In genomic region chr3:58355174-58355573, GRCh38 we compare ENCODE assay signal across 9 cellular contexts. TPM values are rescaled to one million over a fixed set of nuclear protein-coding genes. Genes with fewer than 3 reads are reported as not detected.
DNase-seq lines count a peak whose midpoint lies in the region; ATAC-seq, FAIRE-seq and TF ChIP-seq lines count a peak whose summit lies in the region.
"Had no signal": no experiment of that assay in that cellular context is flagged by ENCODE, and none has a peak within 500 bp of the region (broad histone marks: within the 10 kb centered on the region; RNA-seq: fewer than 3 reads in every experiment).

No MANE protein-coding gene starts in this region.

- TF ChIP-seq CTCF in endodermal cell (conservative IDR thresholded peaks at IDR 0.05) (no peak), ovary (IDR thresholded peaks at IDR 0.05) (no peak)

- no peak overlapping the region for H3K27ac ChIP-seq in endodermal cell (ENCODE audit: low read depth, low read length)
- H3K27ac ChIP-seq in ovary: no peak overlapping the region

- H3K36me3 ChIP-seq in endodermal cell (ENCODE audit: control insufficient read depth, insufficient read depth, low read length): no peaks in the 10 kb centered on the region
- H3K36me3 ChIP-seq in ovary: no peaks in the 10 kb centered on the region

- intact Hi-C loops in sciatic nerve (cut with DNase I) (no loop called here), ovary (cut with DNase I) (no loop called here)

- no peak overlapping the region for H3K9ac ChIP-seq in endodermal cell (ENCODE audit: extremely low read depth, low read length, poor library complexity, severe bottlenecking)

- H3K9me3 Mint-ChIP-seq in endodermal cell: no peaks in the 10 kb centered on the region
- H3K9me3 Mint-ChIP-seq: mesothelial cell of epicardium had no signal

- WGBS in endodermal cell (ENCODE audit: insufficient coverage in 1 of 2, insufficient read length in 1 of 2), 2 experiments: 92% methylated on average over 8 of the region's 8 CpGs
- WGBS in ovary, 3 donors: 88 to 94% (median 90%) methylated on average over 8 of the region's 8 CpGs

- peaks cover 21% of the 10 kb centered on the region for H3K4me1 Mint-ChIP-seq in endodermal cell

- no peaks in the 10 kb centered on the region for H3K36me3 Mint-ChIP-seq in endodermal cell (ENCODE audit: low read depth)
- H3K36me3 Mint-ChIP-seq: mesothelial cell of epicardium had no signal

- ATAC-seq in GM21515 (IDR thresholded peaks at IDR 0.05; ENCODE audit: unreplicated experiment): peak; percentile 66
- ATAC-seq in HG03558 (IDR thresholded peaks at IDR 0.05; ENCODE audit: extremely low read depth, unreplicated experiment): peak; percentile 38
- ATAC-seq in GM18873 (IDR thresholded peaks at IDR 0.05; ENCODE audit: low FRiP score, unreplicated experiment): no peak
- no peak for ATAC-seq in sciatic nerve

- H3K9me3 ChIP-seq in endodermal cell (ENCODE audit: control insufficient read depth, low read length) (no peaks in the 10 kb centered on the region), ovary (no peaks in the 10 kb centered on the region)

- H3K27ac Mint-ChIP-seq in endodermal cell: peak overlapping the region; percentile 52
- H3K27ac Mint-ChIP-seq: mesothelial cell of epicardium had no signal

- no peak for TF ChIP-seq EP300 in ovary (IDR thresholded peaks at IDR 0.05)

- peak; percentile 67 for FAIRE-seq in GM18507 (lab: Jason Lieb, UNC)

- peaks cover 1% of the 10 kb centered on the region for H3K27me3 Mint-ChIP-seq in endodermal cell (ENCODE audit: insufficient read depth)

- no peak for TF ChIP-seq POLR2A in ovary (IDR thresholded peaks at IDR 0.05)

- no peak overlapping the region for H3K4me3 Mint-ChIP-seq in endodermal cell
- H3K4me3 Mint-ChIP-seq: mesothelial cell of epicardium had no signal

- DNase-seq in GM18507 (ENCODE audit: extremely low spot score, insufficient read length, low read depth) (no peak), endodermal cell (no peak), sciatic nerve (ENCODE audit: low spot score) (no peak), activated gamma-delta T cell (lab: John Stamatoyannopoulos, UW) (no peak), ovary (no peak)

- H3K4me3 ChIP-seq in endodermal cell (ENCODE audit: low read length) (no peak overlapping the region), ovary (no peak overlapping the region)

- H3K4me1 ChIP-seq in endodermal cell (ENCODE audit: control insufficient read depth, insufficient read depth, low read length) (peaks cover 6% of the 10 kb centered on the region), ovary (ENCODE audit: insufficient read depth) (no peaks in the 10 kb centered on the region)

- no peaks in the 10 kb centered on the region for H3K27me3 ChIP-seq in endodermal cell (ENCODE audit: control insufficient read depth, insufficient read depth, low read length, poor library complexity, severe bottlenecking)
- H3K27me3 ChIP-seq in ovary: no peaks in the 10 kb centered on the region

RNA-seq across cellular contexts. Expression of gene PXK, which starts 22.5 kb away (rescaled TPM):
- total RNA-seq in endodermal cell: 10 to 100 TPM; 16.0 to 22.0 TPM
- polyA plus RNA-seq in endodermal cell (2013, experiment 1 of 2): 10.3 TPM
- polyA plus RNA-seq in endodermal cell (2013, experiment 2 of 2): 10.2 TPM
- total RNA-seq in sciatic nerve: 34.1 TPM
- total RNA-seq in ovary: 10 to 100 TPM; 21.6 to 36.6 (median 25.9) TPM
- polyA plus RNA-seq in ovary: 10 to 100 TPM; 17.2 to 42.0 TPM

RNA-seq across cellular contexts. Expression of gene HTD2, which starts 48.9 kb away (rescaled TPM):
- total RNA-seq in endodermal cell: 10 to 100 TPM; 10.5 to 13.7 TPM
- polyA plus RNA-seq in endodermal cell (2013, experiment 1 of 2): 11.7 TPM
- 8.9 TPM for polyA plus RNA-seq in endodermal cell (2013, experiment 2 of 2)
- 12.9 TPM for total RNA-seq in sciatic nerve
- 10 to 100 TPM in 2 of 7 donors, 1 to 10 TPM in 5; 7.3 to 12.0 (median 9.1) TPM for total RNA-seq in ovary
- 10 to 100 TPM in 1 of 2 donors, 1 to 10 TPM in 1; 9.2 to 11.3 TPM for polyA plus RNA-seq in ovary

RNA-seq across cellular contexts. Expression of gene RPP14, which starts 49.1 kb away (rescaled TPM):
- total RNA-seq in endodermal cell (10 to 100 TPM; 22.0 to 23.6 TPM), sciatic nerve (12.5 TPM), ovary (10 to 100 TPM in 5 of 7 donors, 1 to 10 TPM in 2; 7.9 to 16.2 (median 15.0) TPM)
- 12.6 TPM for polyA plus RNA-seq in endodermal cell (2013, experiment 1 of 2)
- 13.5 TPM for polyA plus RNA-seq in endodermal cell (2013, experiment 2 of 2)
- 10 to 100 TPM; 11.8 to 18.8 TPM for polyA plus RNA-seq in ovary

Comparison
In these comparisons a context has a peak if more than half of its experiments do, and no peak if none do; other contexts are left out.
1. ATAC-seq: peak in GM21515 (single experiment) and HG03558 (single experiment); none in GM18873 (single experiment) and sciatic nerve (single experiment).